In the genomic region with DNA sequence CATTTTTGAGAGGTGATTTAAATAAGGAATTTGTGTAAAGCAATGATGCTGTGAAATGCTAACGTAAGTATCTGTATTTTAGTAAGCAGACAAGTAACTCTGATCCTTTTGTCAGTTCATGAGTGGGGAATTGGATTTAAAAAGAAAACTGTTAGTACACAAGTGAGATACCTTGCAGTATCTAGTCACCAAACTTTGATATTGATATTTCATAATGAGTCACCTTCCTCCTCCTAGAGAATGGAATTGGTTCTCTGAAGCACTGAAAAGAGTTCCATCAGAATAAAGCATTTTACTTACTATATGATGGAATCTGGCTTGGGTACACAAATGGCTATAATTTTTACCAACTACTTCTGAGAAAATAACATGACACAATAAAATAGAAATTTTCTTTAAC, we compare ENCODE assay signal across 34 cellular contexts.
"Had no signal": no experiment of that assay in that cellular context is flagged by ENCODE, and none has a peak within 500 bp of the region (broad histone marks: within the 10 kb centered on the region; RNA-seq: fewer than 3 reads in every experiment).

No MANE protein-coding gene starts in this region.

- H3K4me1 ChIP-seq: adrenal gland, body of pancreas, esophagus squamous epithelium, gastroesophageal sphincter had no signal

- H3K27me3 Mint-ChIP-seq: activated B cell treated with CpG ODN at 0.5 μM for 24 hours; activated CD8-positive, alpha-beta T cell treated with anti-CD3 and anti-CD28 coated beads for 36 hours; activated naive CD8-positive, alpha-beta T cell; activated naive CD8-positive, alpha-beta T cell treated with anti-CD3 and anti-CD28 coated beads, Interleukin-2, amount 50 U/mL, for 24 hours; activated T-helper 17 cell treated with anti-CD3 and anti-CD28 coated beads, Interleukin-2, amount 50 U/mL, for 72 hours; T-helper 17 cell had no signal

- H3K9me3 Mint-ChIP-seq: activated B cell treated with CpG ODN at 0.5 μM for 24 hours; endodermal cell; T-helper 2 cell treated with Interferon-gamma antibody and Interleukin-4, amounts not matched to agents 5 μg/mL and 100 μg/mL, for 36 hours had no signal

- H3K27ac Mint-ChIP-seq: activated B cell treated with CpG ODN at 0.5 μM for 24 hours; activated CD8-positive, alpha-beta T cell treated with anti-CD3 and anti-CD28 coated beads for 36 hours; activated naive CD8-positive, alpha-beta T cell; activated naive CD8-positive, alpha-beta T cell treated with anti-CD3 and anti-CD28 coated beads, Interleukin-2, amount 50 U/mL, for 24 hours; activated T-helper 17 cell treated with anti-CD3 and anti-CD28 coated beads, Interleukin-2, amount 50 U/mL, for 72 hours; endodermal cell; T-helper 17 cell; T-helper 2 cell treated with Interferon-gamma antibody and Interleukin-4, amounts not matched to agents 5 μg/mL and 100 μg/mL, for 36 hours had no signal

- H3K27ac ChIP-seq: adrenal gland, body of pancreas, esophagus squamous epithelium, gastroesophageal sphincter, WERI-Rb-1 had no signal

- FAIRE-seq: colon had no signal

- H3K4me1 Mint-ChIP-seq: activated B cell treated with CpG ODN at 0.5 μM for 24 hours; activated naive CD8-positive, alpha-beta T cell treated with anti-CD3 and anti-CD28 coated beads, Interleukin-2, amount 50 U/mL, for 24 hours; activated T-helper 17 cell treated with anti-CD3 and anti-CD28 coated beads, Interleukin-2, amount 50 U/mL, for 72 hours; T-helper 17 cell had no signal

- H3K27me3 ChIP-seq: adrenal gland, body of pancreas, esophagus squamous epithelium, gastroesophageal sphincter had no signal

- ATAC-seq: activated CD4-positive, CD25-positive, alpha-beta regulatory T cell treated with anti-CD3 and anti-CD28 coated beads, Interleukin-2, amount 50 U/mL, for 24 hours; activated CD8-positive, alpha-beta T cell treated with anti-CD3 and anti-CD28 coated beads for 36 hours; activated naive CD8-positive, alpha-beta T cell treated with anti-CD3 and anti-CD28 coated beads, Interleukin-2, amount 50 U/mL, for 24 hours; activated T-cell treated with anti-CD3 and anti-CD28 coated beads, Interleukin-2, amount 50 U/mL, for 4 hours; activated T-helper 17 cell treated with anti-CD3 and anti-CD28 coated beads, Interleukin-2, amount 50 U/mL, for 72 hours; body of pancreas; gastroesophageal sphincter; T-helper 17 cell had no signal

- H3K9me3 ChIP-seq: adrenal gland, body of pancreas, esophagus squamous epithelium, gastroesophageal sphincter had no signal

- DNase-seq: activated B cell treated with CpG ODN at 0.5 μM for 24 hours; activated CD4-positive, alpha-beta T cell treated with anti-CD3 and anti-CD28 coated beads for 48 hours; activated CD4-positive, alpha-beta T cell treated with anti-CD3 and anti-CD28 coated beads, Interleukin-2, amount 50 U/mL, for 1 hour; activated CD4-positive, alpha-beta T cell treated with anti-CD3 and anti-CD28 coated beads, Interleukin-2, amount 50 U/mL, for 48 hours; activated CD8-positive, alpha-beta memory T cell treated with anti-CD3 and anti-CD28 coated beads for 24 hours; activated CD8-positive, alpha-beta T cell treated with anti-CD3 and anti-CD28 coated beads for 36 hours; activated effector memory CD4-positive, alpha-beta T cell treated with Interleukin-2 at 50 U/mL for 16 hours; activated gamma-delta T cell treated with Interleukin-2 at 50 U/mL for 16 hours; activated naive CD4-positive, alpha-beta T cell treated with anti-CD3 and anti-CD28 coated beads, Interleukin-2, amount 50 U/mL, for 16 hours; activated naive CD4-positive, alpha-beta T cell treated with Interleukin-2 at 50 U/mL for 16 hours; activated naive CD8-positive, alpha-beta T cell treated with anti-CD3 and anti-CD28 coated beads, Interleukin-2, amount 50 U/mL, for 24 hours; activated T-cell treated with anti-CD3 and anti-CD28 coated beads, Interleukin-2, amount 50 U/mL, for 4 hours; adrenal gland; amygdala; aorta; body of pancreas; caudate nucleus; cortex of kidney; dermis blood vessel endothelial cell; effector CD4-positive, alpha-beta T cell; endodermal cell; esophagus squamous epithelium; foreskin melanocyte; head of caudate nucleus; hypothalamus; T-helper 17 cell; T1000; WERI-Rb-1 had no signal

- H3K36me3 ChIP-seq: adrenal gland, esophagus squamous epithelium, gastroesophageal sphincter, WERI-Rb-1 had no signal

- H3K4me3 Mint-ChIP-seq: activated B cell treated with CpG ODN at 0.5 μM for 24 hours; activated CD8-positive, alpha-beta T cell treated with anti-CD3 and anti-CD28 coated beads for 36 hours; activated naive CD8-positive, alpha-beta T cell; activated naive CD8-positive, alpha-beta T cell treated with anti-CD3 and anti-CD28 coated beads, Interleukin-2, amount 50 U/mL, for 24 hours; activated T-cell treated with anti-CD3 and anti-CD28 coated beads, Interleukin-2, amount 50 U/mL, for 4 hours; activated T-helper 17 cell treated with anti-CD3 and anti-CD28 coated beads, Interleukin-2, amount 50 U/mL, for 72 hours; endodermal cell; T-helper 17 cell; T-helper 2 cell treated with Interferon-gamma antibody and Interleukin-4, amounts not matched to agents 5 μg/mL and 100 μg/mL, for 36 hours had no signal

- H3K4me3 ChIP-seq: adrenal gland, body of pancreas, esophagus squamous epithelium, gastroesophageal sphincter had no signal

- H3K36me3 Mint-ChIP-seq: activated naive CD8-positive, alpha-beta T cell had no signal
